8 cellular contexts compared by ENCODE assay signal in genomic region chr11:96337541-96338530, GRCh38. TPM values are rescaled to one million over a fixed set of nuclear protein-coding genes. Genes with fewer than 3 reads are reported as not detected.
DNase-seq lines count a peak whose midpoint lies in the region; ATAC-seq, FAIRE-seq and TF ChIP-seq lines count a peak whose summit lies in the region.

No MANE protein-coding gene starts in this region.

- POLR2A ChIA-PET in Panc1 (lab: Charles Lee) = interaction anchor here (0.9 kb wide), 1 partner anchor 175 kb away, joined by 3 read pairs; no protein-coding TSS in a partner anchor

- FAIRE-seq in H54 (lab: Jason Lieb, UNC) = no peak

- H3K9me3 ChIP-seq in Panc1 (ENCODE audit: control insufficient read depth, insufficient read depth, low read depth, low read length) (no peaks in the 10 kb centered on the region), neural cell (ENCODE audit: low read length) (no peaks in the 10 kb centered on the region), SJCRH30 (replicated peaks) (no peaks in the 10 kb centered on the region)

- H3K4me1 ChIP-seq in Panc1 (ENCODE audit: control insufficient read depth, insufficient read depth, low read length) = peaks cover 34% of the 10 kb centered on the region
- no peaks in the 10 kb centered on the region for H3K4me1 ChIP-seq in SJCRH30

- H4K20me1 ChIP-seq in neural cell (ENCODE audit: insufficient read depth) = no peaks in the 10 kb centered on the region

- no peak overlapping the region for H2AFZ ChIP-seq in neural cell (ENCODE audit: low read depth, low read length)

- ATAC-seq in GM21786 (IDR thresholded peaks at IDR 0.05; ENCODE audit: unreplicated experiment) (peak; percentile 33), Panc1 (no peak)

- intact Hi-C loops in Panc1 (cut with micrococcal nuclease; ENCODE audit: unreplicated experiment) = no loop called here

- no peak for TF ChIP-seq POLR2A in H54 (IDR thresholded peaks at IDR 0.05; ENCODE audit: low read depth, low read length)

- no peak for TF ChIP-seq CTCF in GM06990 (IDR thresholded peaks at IDR 0.05; ENCODE audit: insufficient read depth, low read length, poor library complexity, severe bottlenecking)
- TF ChIP-seq CTCF in Panc1 (IDR thresholded peaks at IDR 0.05) = no peak
- no peak for TF ChIP-seq CTCF in choroid plexus epithelial cell (conservative IDR thresholded peaks at IDR 0.05; ENCODE audit: low read depth, low read length)
- no peak for TF ChIP-seq CTCF in neural cell (IDR thresholded peaks at IDR 0.05; ENCODE audit: poor library complexity, severe bottlenecking)

- DNase-seq in GM06990 (ENCODE audit: extremely low read depth, insufficient read length) = no peak
- no peak for DNase-seq in Panc1 (ENCODE audit: low read depth, low spot score)
- peak; percentile 75 for DNase-seq in choroid plexus epithelial cell (ENCODE audit: low read depth)
- DNase-seq in SJCRH30 = no peak
- DNase-seq in H54 (ENCODE audit: insufficient read length, low spot score) = no peak
- DNase-seq in islet precursor cell = no peak

- no peaks in the 10 kb centered on the region for H3K36me3 ChIP-seq in GM06990 (ENCODE audit: control insufficient read depth, insufficient read depth, low read length)
- H3K36me3 ChIP-seq in Panc1 (ENCODE audit: control insufficient read depth, insufficient read depth, low read length) = no peaks in the 10 kb centered on the region
- H3K36me3 ChIP-seq in neural cell (ENCODE audit: insufficient read depth, low read length) = no peaks in the 10 kb centered on the region
- H3K36me3 ChIP-seq in SJCRH30 = no peaks in the 10 kb centered on the region

- H3K27ac ChIP-seq in Panc1 (ENCODE audit: low read length) (0 out of 2 replicates have a peak overlapping the region, but pooled peaks have one; percentile 13), neural cell (ENCODE audit: low read length) (no peak overlapping the region), SJCRH30 (no peak overlapping the region)

- in situ Hi-C loops in Panc1 (cut with HindIII; ENCODE audit: low pct_unique_long_range_greater_than_20kb, low sequenced_read_pairs) = loop anchor here (10.0 kb wide), 1 partner anchor 273 kb away; no protein-coding TSS in a partner anchor

- no peak overlapping the region for H3K9ac ChIP-seq in neural cell (ENCODE audit: low read length)

- CTCF ChIA-PET in Panc1 (lab: Charles Lee) = no interaction called here

- H3K4me3 ChIP-seq in GM06990 (replicated peaks; ENCODE audit: low read depth, low read length) = peak overlapping the region; percentile 85
- no peak overlapping the region for H3K4me3 ChIP-seq in Panc1 (ENCODE audit: low read depth in 2 of 2, low read length in 2 of 2)
- H3K4me3 ChIP-seq in choroid plexus epithelial cell (ENCODE audit: low read depth, low read length) = peak overlapping the region; percentile 83
- H3K4me3 ChIP-seq in neural cell (ENCODE audit: low read length) = peak overlapping the region; percentile 69
- H3K4me3 ChIP-seq in SJCRH30 = no peak overlapping the region

- peak; percentile 19 for TF ChIP-seq EP300 in neural cell (conservative IDR thresholded peaks at IDR 0.05; ENCODE audit: poor library complexity, severe bottlenecking)

- no peaks in the 10 kb centered on the region for H3F3A ChIP-seq in neural cell (ENCODE audit: insufficient read depth, low read length, poor library complexity, severe bottlenecking)

- peak overlapping the region; percentile 28 for H3K4me2 ChIP-seq in neural cell (ENCODE audit: low read length)

- BruUV-seq in Panc1 (replicated peaks; lab: Mats Ljungman, UMichigan) = no TSS peak

- no peaks in the 10 kb centered on the region for H3K9me2 ChIP-seq in neural cell (ENCODE audit: insufficient read depth, low read length)

- TF ChIP-seq RAD21 in neural cell (conservative IDR thresholded peaks at IDR 0.05) = no peak

- H3K79me2 ChIP-seq in neural cell (replicated peaks; ENCODE audit: insufficient read depth, low read length) = peaks cover 3% of the 10 kb centered on the region

- H3K27me3 ChIP-seq in GM06990 (replicated peaks; ENCODE audit: control insufficient read depth, insufficient read depth, low read length) (no peaks in the 10 kb centered on the region), Panc1 (ENCODE audit: control insufficient read depth, insufficient read depth, low read length) (no peaks in the 10 kb centered on the region), neural cell (ENCODE audit: insufficient read depth, low read depth, low read length) (no peaks in the 10 kb centered on the region), SJCRH30 (no peaks in the 10 kb centered on the region)

TF ChIP-seq in neural cell, 6 proteins besides CTCF, POLR2A, EP300 and RAD21:
- TF ChIP-seq MXI1 (conservative IDR thresholded peaks at IDR 0.05; ENCODE audit: poor library complexity, severe bottlenecking) (no peak), POLR2AphosphoS5 (IDR thresholded peaks at IDR 0.05) (no peak), EZH2 (IDR thresholded peaks at IDR 0.05; ENCODE audit: borderline replicate concordance, insufficient read depth, low read length, poor library complexity, severe bottlenecking) (no peak), REST (IDR thresholded peaks at IDR 0.05; ENCODE audit: borderline replicate concordance) (peak; percentile 38), TAF1 (IDR thresholded peaks at IDR 0.05; ENCODE audit: low read depth) (no peak), SMC3 (conservative IDR thresholded peaks at IDR 0.05; ENCODE audit: poor library complexity) (no peak)
TF ChIP-seq in neural cell: peak in this region for 1.

RNA-seq across cellular contexts. Expression of gene MAML2, which starts 5.2 kb away (rescaled TPM):
- 2.9 TPM for total RNA-seq in Panc1 (2021; ENCODE audit: unreplicated experiment)
- polyA plus RNA-seq in Panc1 (2012; ENCODE audit: insufficient read length) = 1.9 TPM
- 3.1 and 3.6 TPM in 2 replicates for polyA plus RNA-seq in neural cell
- polyA minus RNA-seq in neural cell = 16.1 and 23.0 TPM in 2 replicates
- total RNA-seq in SJCRH30 (2014; rRNA removed; shearing (Covaris generic)) = 2.1 and 2.2 TPM in 2 replicates

RNA-seq across cellular contexts. Expression of gene CCDC82, which starts 51.9 kb away (rescaled TPM):
- total RNA-seq in Panc1 (2021; ENCODE audit: unreplicated experiment) = 25.3 TPM
- polyA plus RNA-seq in Panc1 (2012; ENCODE audit: insufficient read length) = 9.2 TPM
- 206 and 238 TPM in 2 replicates for polyA plus RNA-seq in neural cell
- polyA minus RNA-seq in neural cell = 117 and 129 TPM in 2 replicates
- 11.3 and 16.5 TPM in 2 replicates for total RNA-seq in SJCRH30 (2014; rRNA removed; shearing (Covaris generic))

RNA-seq across cellular contexts. Expression of gene JRKL, which starts 52.0 kb away (rescaled TPM):
- 9.6 TPM for total RNA-seq in Panc1 (2021; ENCODE audit: unreplicated experiment)
- 5.1 TPM for polyA plus RNA-seq in Panc1 (2012; ENCODE audit: insufficient read length)
- 3.1 and 3.5 TPM in 2 replicates for polyA plus RNA-seq in neural cell
- polyA minus RNA-seq in neural cell = 7.8 and 12.2 TPM in 2 replicates
- total RNA-seq in SJCRH30 (2014; rRNA removed; shearing (Covaris generic)) = 3.7 and 4.8 TPM in 2 replicates

Comparison
In these comparisons a context has a peak if more than half of its experiments do, and no peak if none do; other contexts are left out.
1. H3K4me3 ChIP-seq: peak in GM06990 (single experiment), choroid plexus epithelial cell (single experiment) and neural cell (single experiment); none in Panc1 (0 of 2) and SJCRH30 (single experiment).